ENCODE assay signal across 1 cellular context in the genomic region with DNA sequence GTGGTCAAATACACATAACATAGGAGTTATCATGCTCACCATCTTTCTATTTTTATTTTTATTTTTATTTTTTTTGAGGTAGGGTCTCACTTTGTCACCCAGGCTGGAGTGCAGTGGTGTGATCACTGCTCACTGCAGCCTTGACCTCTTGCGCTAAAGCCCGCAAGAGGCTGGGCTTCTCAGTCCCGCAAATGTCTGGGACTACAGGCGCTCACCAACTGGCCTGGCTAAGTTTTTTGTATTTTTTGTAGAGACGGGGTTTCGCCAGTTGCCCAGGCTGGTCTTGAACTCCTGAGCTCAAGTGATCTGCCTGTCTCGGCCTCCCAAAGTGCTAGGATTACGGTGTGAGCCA.
TF ChIP-seq lines count a peak whose summit lies in the region.

No MANE protein-coding gene starts in this region.

TF ChIP-seq in HCT116, 20 proteins besides CTCF, POLR2A, EP300 and RAD21:
- TF ChIP-seq SRF (IDR thresholded peaks at IDR 0.05; ENCODE audit: low read depth) (no peak), EZH2 (IDR thresholded peaks at IDR 0.05) (no peak), EGR1 (IDR thresholded peaks at IDR 0.05; ENCODE audit: low read depth) (no peak), CBX3 (IDR thresholded peaks at IDR 0.05; ENCODE audit: low read depth) (no peak), CEBPB (IDR thresholded peaks at IDR 0.05; ENCODE audit: low read depth) (no peak)
